In genomic region chr10:92880233-92880861, GRCh38 we compare ENCODE assay signal across 8 cellular contexts. TPM values are rescaled to one million over a fixed set of nuclear protein-coding genes. Genes with fewer than 3 reads are reported as not detected.
DNase-seq lines count a peak whose midpoint lies in the region; FAIRE-seq and TF ChIP-seq lines count a peak whose summit lies in the region.

No MANE protein-coding gene starts in this region.

- no peaks in the 10 kb centered on the region for H3K9me2 ChIP-seq in neural cell (ENCODE audit: insufficient read depth, low read length)

- H3F3A ChIP-seq in neural cell (ENCODE audit: insufficient read depth, low read length, poor library complexity, severe bottlenecking): no peaks in the 10 kb centered on the region

- H3K27ac ChIP-seq in esophagus muscularis mucosa (replicated peaks in 1 of 4) (no peak overlapping the region), neural cell (ENCODE audit: low read length) (no peak overlapping the region)

- H3K9me3 Mint-ChIP-seq in activated T-cell treated with anti-CD3 and anti-CD28 coated beads, Interleukin-2, amount 50 U/mL, for 24 hours: no peaks in the 10 kb centered on the region

- H4K20me1 ChIP-seq in neural cell (ENCODE audit: insufficient read depth): no peaks in the 10 kb centered on the region

- intact Hi-C loops in esophagus muscularis mucosa (cut with DNase I): loop anchor here (5.0 to 10.0 kb wide), 3 partner anchors 33 to 366 kb away; partner anchors contain the start of genes EXOC6 and IDE

- H3K27me3 ChIP-seq in esophagus muscularis mucosa: no peaks in the 10 kb centered on the region
- no peaks in the 10 kb centered on the region for H3K27me3 ChIP-seq in neural cell (ENCODE audit: insufficient read depth, low read depth, low read length)

- H3K4me1 ChIP-seq in esophagus muscularis mucosa: peaks cover 0 to 16% (median 6%) of the 10 kb centered on the region in 4 donors

- no peak overlapping the region for H3K4me3 ChIP-seq in esophagus muscularis mucosa
- H3K4me3 ChIP-seq in neural cell (ENCODE audit: low read length): no peak overlapping the region

- H3K4me1 Mint-ChIP-seq in activated T-cell treated with anti-CD3 and anti-CD28 coated beads, Interleukin-2, amount 50 U/mL, for 24 hours (ENCODE audit: low read depth): peaks cover 23% of the 10 kb centered on the region

- DNase-seq in DMS 273 (lab: John Stamatoyannopoulos, UW; ENCODE audit: unreplicated experiment) (peak; percentile 56), RCC 7860 (ENCODE audit: low spot score) (no peak), esophagus muscularis mucosa (ENCODE audit: extremely low spot score) (no peak), HuH-7 (ENCODE audit: low spot score) (no peak)
- DNase-seq in activated CD4-positive, CD25-positive, alpha-beta regulatory T cell (lab: John Stamatoyannopoulos, UW): no peak
- DNase-seq in activated T-cell treated with anti-CD3 and anti-CD28 coated beads, Interleukin-2, amount 50 U/mL, for 24 hours: no peak

- no peaks in the 10 kb centered on the region for H3K36me3 ChIP-seq in esophagus muscularis mucosa
- no peaks in the 10 kb centered on the region for H3K36me3 ChIP-seq in neural cell (ENCODE audit: insufficient read depth, low read length)

- no peak overlapping the region for H3K9ac ChIP-seq in neural cell (ENCODE audit: low read length)

- H3K9me3 ChIP-seq in esophagus muscularis mucosa (no peaks in the 10 kb centered on the region), neural cell (ENCODE audit: low read length) (no peaks in the 10 kb centered on the region)

- no peaks in the 10 kb centered on the region for H3K36me3 Mint-ChIP-seq in activated T-cell treated with anti-CD3 and anti-CD28 coated beads, Interleukin-2, amount 50 U/mL, for 24 hours (ENCODE audit: low read depth)

- WGBS in esophagus muscularis mucosa: 25% methylated on average over 4 of the region's 4 CpGs

- no peak for TF ChIP-seq POLR2A in esophagus muscularis mucosa (IDR thresholded peaks at IDR 0.05; ENCODE audit: low read depth)

- no peak overlapping the region for H3K27ac Mint-ChIP-seq in activated T-cell treated with anti-CD3 and anti-CD28 coated beads, Interleukin-2, amount 50 U/mL, for 24 hours

- peak; percentile 50 for FAIRE-seq in RCC 7860 (lab: Jason Lieb, UNC)

- TF ChIP-seq EP300 in Ishikawa (IDR thresholded peaks at IDR 0.05; ENCODE audit: borderline replicate concordance): no peak
- TF ChIP-seq EP300 in esophagus muscularis mucosa (IDR thresholded peaks at IDR 0.05): no peak
- TF ChIP-seq EP300 in neural cell (conservative IDR thresholded peaks at IDR 0.05; ENCODE audit: poor library complexity, severe bottlenecking): no peak

- no peak overlapping the region for H2AFZ ChIP-seq in neural cell (ENCODE audit: low read depth, low read length)

- H3K79me2 ChIP-seq in neural cell (replicated peaks; ENCODE audit: insufficient read depth, low read length): no peaks in the 10 kb centered on the region

- H3K27me3 Mint-ChIP-seq in activated T-cell treated with anti-CD3 and anti-CD28 coated beads, Interleukin-2, amount 50 U/mL, for 24 hours: no peaks in the 10 kb centered on the region

- H3K4me3 Mint-ChIP-seq in activated T-cell treated with anti-CD3 and anti-CD28 coated beads, Interleukin-2, amount 50 U/mL, for 24 hours: no peak overlapping the region

- TF ChIP-seq CTCF in esophagus muscularis mucosa (IDR thresholded peaks at IDR 0.05): peak; percentile 47 to 55 (median 55)
- peak; percentile 61 for TF ChIP-seq CTCF in neural cell (IDR thresholded peaks at IDR 0.05; ENCODE audit: poor library complexity, severe bottlenecking)

- TF ChIP-seq RAD21 in Ishikawa (IDR thresholded peaks at IDR 0.05; ENCODE audit: low read depth): peak; percentile 69
- peak; percentile 58 for TF ChIP-seq RAD21 in neural cell (conservative IDR thresholded peaks at IDR 0.05)

- no peak overlapping the region for H3K4me2 ChIP-seq in neural cell (ENCODE audit: low read length)

TF ChIP-seq in Ishikawa, 13 proteins besides CTCF, POLR2A, EP300 and RAD21 (continues in another document):
- TF ChIP-seq TAF1 (IDR thresholded peaks at IDR 0.05; ENCODE audit: low read depth) (no peak), FOXM1 (IDR thresholded peaks at IDR 0.05; ENCODE audit: borderline replicate concordance, low read depth) (no peak), CREB1 (IDR thresholded peaks at IDR 0.05; ENCODE audit: low read depth) (no peak), YY1 (IDR thresholded peaks at IDR 0.05; ENCODE audit: low read depth) (no peak), MAX (IDR thresholded peaks at IDR 0.05) (no peak), NFIC (IDR thresholded peaks at IDR 0.05) (no peak), TEAD4 (IDR thresholded peaks at IDR 0.05) (no peak), CEBPB (IDR thresholded peaks at IDR 0.05) (no peak), REST (IDR thresholded peaks at IDR 0.05; ENCODE audit: low read depth) (no peak), EGR1 (IDR thresholded peaks at IDR 0.05) (no peak), TCF12 (IDR thresholded peaks at IDR 0.05; ENCODE audit: low read depth) (no peak)

TF ChIP-seq in neural cell, 6 proteins besides CTCF, POLR2A, EP300 and RAD21:
- no peak for TF ChIP-seq TAF1 (IDR thresholded peaks at IDR 0.05; ENCODE audit: low read depth)
- no peak for TF ChIP-seq REST (IDR thresholded peaks at IDR 0.05; ENCODE audit: borderline replicate concordance)
- TF ChIP-seq EZH2 (IDR thresholded peaks at IDR 0.05; ENCODE audit: borderline replicate concordance, insufficient read depth, low read length, poor library complexity, severe bottlenecking): no peak
- TF ChIP-seq SMC3 (conservative IDR thresholded peaks at IDR 0.05; ENCODE audit: poor library complexity): peak; percentile 38
- TF ChIP-seq POLR2AphosphoS5 (IDR thresholded peaks at IDR 0.05): no peak

RNA-seq across cellular contexts. Expression of gene EXOC6, which starts 32.0 kb away (rescaled TPM):
- total RNA-seq in esophagus muscularis mucosa: 10 to 100 TPM; 14.1 to 34.9 (median 16.2) TPM
- polyA plus RNA-seq in neural cell: 26.3 and 26.7 TPM in 2 replicates
- polyA minus RNA-seq in neural cell: 59.6 and 69.1 TPM in 2 replicates
